Comparison of ENCODE assay signal across 16 cellular contexts in genomic region chr17:65345261-65346060, GRCh38.
DNase-seq lines count a peak whose midpoint lies in the region; ATAC-seq and TF ChIP-seq lines count a peak whose summit lies in the region.
"Had no signal": no experiment of that assay in that cellular context is flagged by ENCODE, and none has a peak within 500 bp of the region (broad histone marks: within the 10 kb centered on the region; RNA-seq: fewer than 3 reads in every experiment).

No MANE protein-coding gene starts in this region.

- DNase-seq in stimulated activated CD4-positive, alpha-beta T cell treated with anti-CD3 and anti-CD28 coated beads, Interleukin-15, amount 100 ng/mL, for 24 hours, result peak; percentile 60
- DNase-seq in stimulated activated CD4-positive, alpha-beta T cell treated with anti-CD3 and anti-CD28 coated beads, Interleukin-2, amount 100 ng/mL, for 48 hours, result no peak
- DNase-seq in amniotic epithelial cell (ENCODE audit: low read depth), result peak; percentile 17
- no peak for DNase-seq in gastrocnemius medialis
- no peak for DNase-seq in RWPE1 (ENCODE audit: low spot score)
- DNase-seq in hippocampal formation (lab: John Stamatoyannopoulos, UW), result no peak
- DNase-seq in type B pancreatic cell (ENCODE audit: extremely low spot score, unreplicated experiment), result no peak
- DNase-seq: activated naive CD8-positive, alpha-beta T cell treated with anti-CD3 and anti-CD28 coated beads, Interleukin-2, amount 10 ng/mL, durations not matched to agents 7 days and 5 days; AML-193; effector memory CD4-positive, alpha-beta T cell; glutamatergic neuron; left lung; MV-4-11; NCI-H524 had no signal

- no peak overlapping the region for H3K27ac Mint-ChIP-seq in type B pancreatic cell
- H3K27ac Mint-ChIP-seq: activated naive CD8-positive, alpha-beta T cell treated with anti-CD3 and anti-CD28 coated beads, Interleukin-2, amount 10 ng/mL, durations not matched to agents 7 days and 5 days had no signal

- H2AFZ ChIP-seq in neuron (ENCODE audit: low read depth, low read length), result peak overlapping the region; percentile 60
- H2AFZ ChIP-seq: parathyroid adenoma had no signal

- intact Hi-C loops in gastrocnemius medialis (cut with DNase I; ENCODE audit: low total_unique reads), result no loop called here

- CTCF ChIA-PET in RWPE1 (lab: Yijun Ruan, JAX), result interaction anchor here (0.7 kb wide), 1 partner anchor 61 kb away, joined by 5 read pairs; no protein-coding TSS in a partner anchor

- H3K36me3 ChIP-seq in neuron (ENCODE audit: insufficient read depth, low read length), result no peaks in the 10 kb centered on the region
- H3K36me3 ChIP-seq in gastrocnemius medialis, result no peaks in the 10 kb centered on the region
- H3K36me3 ChIP-seq: left lung had no signal

- H3K4me3 ChIP-seq in neuron (ENCODE audit: low read length), result no peak overlapping the region
- H3K4me3 ChIP-seq in gastrocnemius medialis, result no peak overlapping the region
- H3K4me3 ChIP-seq: left lung had no signal

- peaks cover 7% of the 10 kb centered on the region for H3K4me1 ChIP-seq in neuron (ENCODE audit: insufficient read depth, low read length)
- no peaks in the 10 kb centered on the region for H3K4me1 ChIP-seq in gastrocnemius medialis
- H3K4me1 ChIP-seq: left lung, parathyroid adenoma had no signal

- in situ Hi-C loops in gastrocnemius medialis (cut with MboI; ENCODE audit: low sequenced_read_pairs in 4 of 4), result no loop called here

- TF ChIP-seq CTCF in gastrocnemius medialis (IDR thresholded peaks at IDR 0.05 in 4 of 5, conservative IDR thresholded peaks at IDR 0.05 in 1 of 5) (no peak), RWPE1 (conservative IDR thresholded peaks at IDR 0.05; ENCODE audit: low read depth) (no peak), type B pancreatic cell (conservative IDR thresholded peaks at IDR 0.05) (no peak)

- H3K36me3 Mint-ChIP-seq in type B pancreatic cell, result no peaks in the 10 kb centered on the region

- peaks cover 5% of the 10 kb centered on the region for H3K9me3 Mint-ChIP-seq in type B pancreatic cell

- no peak for TF ChIP-seq POLR2A in gastrocnemius medialis (IDR thresholded peaks at IDR 0.05)

- no peak for ATAC-seq in gastrocnemius medialis
- ATAC-seq: left lung had no signal

- peaks cover 8% of the 10 kb centered on the region for H3K4me1 Mint-ChIP-seq in type B pancreatic cell (ENCODE audit: unreplicated experiment)

- H3K27me3 ChIP-seq in neuron (ENCODE audit: insufficient read depth, low read length), result no peaks in the 10 kb centered on the region
- no peaks in the 10 kb centered on the region for H3K27me3 ChIP-seq in gastrocnemius medialis
- H3K27me3 ChIP-seq: left lung had no signal

- H3K27me3 Mint-ChIP-seq in type B pancreatic cell, result no peaks in the 10 kb centered on the region
- H3K27me3 Mint-ChIP-seq: activated naive CD8-positive, alpha-beta T cell treated with anti-CD3 and anti-CD28 coated beads, Interleukin-2, amount 10 ng/mL, durations not matched to agents 7 days and 5 days had no signal

- no peak overlapping the region for H3K27ac ChIP-seq in gastrocnemius medialis
- H3K27ac ChIP-seq in RWPE1, result no peak overlapping the region
- H3K27ac ChIP-seq: left lung, parathyroid adenoma had no signal

- H3K9me3 ChIP-seq in neuron (ENCODE audit: low read length) (no peaks in the 10 kb centered on the region), gastrocnemius medialis (peaks cover 0 to 6% (median 0%) of the 10 kb centered on the region in 3 donors)

- no peak overlapping the region for H3K4me3 Mint-ChIP-seq in type B pancreatic cell
- H3K4me3 Mint-ChIP-seq: activated naive CD8-positive, alpha-beta T cell treated with anti-CD3 and anti-CD28 coated beads, Interleukin-2, amount 10 ng/mL, durations not matched to agents 7 days and 5 days had no signal

- POLR2A ChIA-PET in RWPE1 (lab: Yijun Ruan, JAX; ENCODE audit: low non-redundant PET), result no interaction called here

Comparison
In these comparisons a context has a peak if more than half of its experiments do, and no peak if none do; other contexts are left out.
1. DNase-seq: peak in stimulated activated CD4-positive, alpha-beta T cell treated with anti-CD3 and anti-CD28 coated beads, Interleukin-15, amount 100 ng/mL, for 24 hours (single experiment) and amniotic epithelial cell (single experiment); none in stimulated activated CD4-positive, alpha-beta T cell treated with anti-CD3 and anti-CD28 coated beads, Interleukin-2, amount 100 ng/mL, for 48 hours (0 of 2), gastrocnemius medialis (0 of 2), RWPE1 (single experiment), hippocampal formation (0 of 2) and type B pancreatic cell (single experiment).